Comparison of ENCODE assay signal across 9 cellular contexts in the genomic region with DNA sequence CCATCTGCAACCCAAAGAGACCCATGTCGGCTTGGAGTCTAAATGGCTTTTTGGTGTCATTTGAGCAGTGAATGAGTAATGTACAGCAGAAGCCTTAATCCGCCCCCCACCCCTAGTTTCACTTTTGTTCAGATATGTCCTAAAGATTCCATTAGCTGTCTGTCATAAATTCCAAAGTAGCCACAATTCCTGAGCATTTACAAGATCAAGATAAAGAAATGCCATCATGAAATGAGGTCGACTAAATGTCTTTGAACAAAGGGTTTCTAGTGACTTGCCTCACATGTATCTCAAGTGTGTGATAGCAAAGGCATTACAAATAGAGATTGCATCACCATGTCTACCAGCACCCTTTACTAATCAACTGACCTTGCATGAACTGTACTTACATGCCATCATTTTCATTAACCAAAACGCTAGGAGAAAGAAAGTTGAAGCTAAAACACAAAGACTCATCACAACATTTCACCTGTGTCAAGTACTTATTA.
DNase-seq lines count a peak whose midpoint lies in the region; ATAC-seq, FAIRE-seq and TF ChIP-seq lines count a peak whose summit lies in the region.
"Had no signal": no experiment of that assay in that cellular context is flagged by ENCODE, and none has a peak within 500 bp of the region (broad histone marks: within the 10 kb centered on the region; RNA-seq: fewer than 3 reads in every experiment).

No MANE protein-coding gene starts in this region.

- H3K9me3 ChIP-seq in astrocyte (ENCODE audit: insufficient read depth, low read depth, low read length): no peaks in the 10 kb centered on the region
- H3K9me3 ChIP-seq in CD4-positive, alpha-beta memory T cell (ENCODE audit: control insufficient read depth in 1 of 2, low read length in 2 of 2): no peaks in the 10 kb centered on the region

- H3K27ac ChIP-seq in astrocyte (ENCODE audit: low read depth, low read length): peak overlapping the region; percentile 85
- H3K27ac ChIP-seq in CD4-positive, alpha-beta memory T cell (ENCODE audit: low read depth, low read length): no peak overlapping the region

- peak overlapping the region; percentile 63 for H3K9ac ChIP-seq in astrocyte (ENCODE audit: low read length)

- ATAC-seq in HG02885 (IDR thresholded peaks at IDR 0.05; ENCODE audit: poor library complexity, unreplicated experiment): no peak

- H3K27me3 Mint-ChIP-seq in astrocyte (ENCODE audit: low read depth, unreplicated experiment): no peaks in the 10 kb centered on the region
- no peaks in the 10 kb centered on the region for H3K27me3 Mint-ChIP-seq in CD4-positive, alpha-beta memory T cell

- peak overlapping the region; percentile 66 for H3K4me3 Mint-ChIP-seq in astrocyte (ENCODE audit: unreplicated experiment)
- no peak overlapping the region for H3K4me3 Mint-ChIP-seq in CD4-positive, alpha-beta memory T cell

- no peaks in the 10 kb centered on the region for H4K20me1 ChIP-seq in astrocyte (ENCODE audit: insufficient read depth, low read length)

- H3K36me3 Mint-ChIP-seq in astrocyte (ENCODE audit: low read depth, unreplicated experiment): peaks cover 3% of the 10 kb centered on the region
- H3K36me3 Mint-ChIP-seq in CD4-positive, alpha-beta memory T cell: peaks cover 0 to 23% of the 10 kb centered on the region in 2 donors

- no peaks in the 10 kb centered on the region for H3K27me3 ChIP-seq in astrocyte (ENCODE audit: insufficient read depth, low read length)
- H3K27me3 ChIP-seq in CD4-positive, alpha-beta memory T cell (ENCODE audit: insufficient read depth, low read length): no peaks in the 10 kb centered on the region

- intact Hi-C loops in CD4-positive, alpha-beta memory T cell (cut with micrococcal nuclease): no loop called here

- peak overlapping the region; percentile 100 for H3K27ac Mint-ChIP-seq in astrocyte (ENCODE audit: unreplicated experiment)
- no peak overlapping the region for H3K27ac Mint-ChIP-seq in CD4-positive, alpha-beta memory T cell

- peaks cover 63% of the 10 kb centered on the region for H3K4me1 Mint-ChIP-seq in astrocyte (ENCODE audit: low read depth, unreplicated experiment)
- no peaks in the 10 kb centered on the region for H3K4me1 Mint-ChIP-seq in CD4-positive, alpha-beta memory T cell

- DNase-seq in AG09309 (ENCODE audit: low read depth): peak; percentile 86
- DNase-seq in HS-27A (ENCODE audit: low read depth): peak; percentile 99
- DNase-seq in astrocyte (ENCODE audit: low read depth): peak; percentile 100
- peak; percentile 99 for DNase-seq in kidney tubule cell (ENCODE audit: low spot score)
- DNase-seq in Ammon's horn (ENCODE audit: low spot score): no peak
- DNase-seq in CD4-positive, alpha-beta memory T cell: no peak
- DNase-seq in NCI-H1092 treated with DMSO at 0.1 percent for 48 hours (lab: John Stamatoyannopoulos, UW): no peak
- DNase-seq: NCI-H345 had no signal

- H3K36me3 ChIP-seq in astrocyte (ENCODE audit: insufficient read depth, low read length): no peaks in the 10 kb centered on the region
- H3K36me3 ChIP-seq in CD4-positive, alpha-beta memory T cell (ENCODE audit: insufficient read depth, low read length): no peaks in the 10 kb centered on the region

- H2AFZ ChIP-seq in astrocyte (ENCODE audit: low read depth, low read length): no peak overlapping the region

- peaks cover 3% of the 10 kb centered on the region for H3K9me3 Mint-ChIP-seq in astrocyte (ENCODE audit: unreplicated experiment)
- peaks cover 0 to 4% (median 0%) of the 10 kb centered on the region in 8 donors for H3K9me3 Mint-ChIP-seq in CD4-positive, alpha-beta memory T cell

- H3K79me2 ChIP-seq in astrocyte (ENCODE audit: insufficient read depth, low read length): no peaks in the 10 kb centered on the region

- CTCF ChIA-PET in CD4-positive, alpha-beta memory T cell (lab: Charles Lee; ENCODE audit: partially characterized antibody): no interaction called here

- H3K4me3 ChIP-seq in AG09309 (ENCODE audit: control insufficient read depth, low read depth, low read length): no peak overlapping the region
- no peak overlapping the region for H3K4me3 ChIP-seq in astrocyte (ENCODE audit: insufficient read depth, low read depth, low read length)
- H3K4me3 ChIP-seq in CD4-positive, alpha-beta memory T cell (ENCODE audit: low read length in 2 of 2): no peak overlapping the region

- FAIRE-seq in astrocyte (lab: Jason Lieb, UNC): peak; percentile 100

- TF ChIP-seq CTCF in AG09309 (IDR thresholded peaks at IDR 0.05; ENCODE audit: control insufficient read depth, insufficient read depth, low read depth, low read length, missing control alignments): no peak
- TF ChIP-seq CTCF in astrocyte (IDR thresholded peaks at IDR 0.05; ENCODE audit: insufficient read depth, low read depth, low read length): no peak

- H3K4me1 ChIP-seq in astrocyte (ENCODE audit: insufficient read depth, low read length): peaks cover 55% of the 10 kb centered on the region
- no peaks in the 10 kb centered on the region for H3K4me1 ChIP-seq in CD4-positive, alpha-beta memory T cell (ENCODE audit: insufficient read depth, low read length)

- H3K4me2 ChIP-seq in astrocyte (ENCODE audit: low read length): peak overlapping the region; percentile 55

- POLR2A ChIA-PET in CD4-positive, alpha-beta memory T cell (lab: Charles Lee; ENCODE audit: partially characterized antibody): no interaction called here

Comparison
In these comparisons a context has a peak if more than half of its experiments do, and no peak if none do; other contexts are left out.
1. DNase-seq: peak in AG09309 (single experiment), HS-27A (single experiment), astrocyte (single experiment) and kidney tubule cell (single experiment); none in Ammon's horn (single experiment), CD4-positive, alpha-beta memory T cell (0 of 5) and NCI-H1092 treated with DMSO at 0.1 percent for 48 hours (single experiment).